8 cellular contexts compared by ENCODE assay signal in the genomic region with DNA sequence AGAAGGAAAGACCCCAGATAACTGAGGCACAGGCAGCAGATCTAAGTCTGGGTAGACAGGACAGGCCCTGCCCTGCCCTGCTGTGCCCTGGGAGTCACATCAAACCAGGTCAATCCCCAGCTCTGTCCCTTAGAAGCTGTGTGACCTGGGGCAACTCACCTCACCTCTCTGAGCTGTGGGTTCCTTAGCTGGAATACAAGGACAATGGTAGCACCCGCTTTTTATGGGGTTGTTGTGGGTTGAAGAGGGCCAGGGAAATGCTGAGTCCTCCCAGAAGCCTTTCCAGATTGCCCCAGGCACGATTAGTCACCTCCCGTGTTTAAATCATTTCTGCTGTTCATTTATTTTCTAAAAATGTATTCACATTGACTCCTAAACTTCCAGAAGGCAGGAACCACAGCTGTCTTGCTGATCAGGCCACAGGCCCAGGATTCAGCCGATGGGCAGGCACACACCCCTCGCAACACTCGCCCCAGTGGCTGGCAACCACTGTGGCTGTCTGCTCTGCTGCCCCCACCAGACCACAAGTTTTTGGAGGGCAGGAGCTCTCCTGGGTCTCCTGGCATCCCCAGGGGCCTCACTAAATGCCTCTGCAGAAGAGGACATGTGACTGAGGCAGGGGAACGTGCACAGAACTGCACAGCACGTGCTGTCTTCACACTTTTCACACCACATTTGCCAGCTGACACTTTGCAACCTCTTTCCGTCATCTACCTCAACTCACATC. TPM values are rescaled to one million over a fixed set of nuclear protein-coding genes. Genes with fewer than 3 reads are reported as not detected.
DNase-seq lines count a peak whose midpoint lies in the region; ATAC-seq, FAIRE-seq and TF ChIP-seq lines count a peak whose summit lies in the region.

No MANE protein-coding gene starts in this region.

- no peaks in the 10 kb centered on the region for H3K27me3 Mint-ChIP-seq in activated naive CD8-positive, alpha-beta T cell treated with anti-CD3 and anti-CD28 coated beads, Interleukin-2, amount 50 U/mL, for 24 hours

- ATAC-seq in activated naive CD8-positive, alpha-beta T cell treated with anti-CD3 and anti-CD28 coated beads, Interleukin-2, amount 50 U/mL, for 24 hours = peak; percentile 4
- ATAC-seq in HG02852 (IDR thresholded peaks at IDR 0.05; ENCODE audit: unreplicated experiment) (no peak), GM19463 (IDR thresholded peaks at IDR 0.05; ENCODE audit: unreplicated experiment) (no peak)

- H3K4me1 ChIP-seq in HUES48 (ENCODE audit: control insufficient read depth, insufficient read depth, low read length) = peaks cover 16% of the 10 kb centered on the region
- peaks cover 96% of the 10 kb centered on the region for H3K4me1 ChIP-seq in mononuclear cell (ENCODE audit: insufficient read depth, low read length)

- H3K4me3 ChIP-seq in AG09309 (ENCODE audit: control insufficient read depth, low read depth, low read length) (no peak overlapping the region), HUES48 (ENCODE audit: low read depth, low read length) (no peak overlapping the region), mononuclear cell (ENCODE audit: low read length) (peak overlapping the region; percentile 90)

- H3K9me3 ChIP-seq in HUES48 (ENCODE audit: control insufficient read depth, insufficient read depth, low read length) (no peaks in the 10 kb centered on the region), mononuclear cell (ENCODE audit: low read depth, low read length) (no peaks in the 10 kb centered on the region)

- H3K36me3 Mint-ChIP-seq in activated naive CD8-positive, alpha-beta T cell treated with anti-CD3 and anti-CD28 coated beads, Interleukin-2, amount 50 U/mL, for 24 hours (ENCODE audit: low read depth) = peaks cover 13% of the 10 kb centered on the region

- H3K36me3 ChIP-seq in HUES48 (ENCODE audit: control insufficient read depth, insufficient read depth, low read length) = no peaks in the 10 kb centered on the region

- peaks cover 92% of the 10 kb centered on the region for H3K4me1 Mint-ChIP-seq in activated naive CD8-positive, alpha-beta T cell treated with anti-CD3 and anti-CD28 coated beads, Interleukin-2, amount 50 U/mL, for 24 hours

- H3K9me3 Mint-ChIP-seq in activated naive CD8-positive, alpha-beta T cell treated with anti-CD3 and anti-CD28 coated beads, Interleukin-2, amount 50 U/mL, for 24 hours = peaks cover 3% of the 10 kb centered on the region

- DNase-seq in AG09309 (ENCODE audit: low read depth) = peak; percentile 78
- peak; percentile 45 for DNase-seq in activated naive CD8-positive, alpha-beta T cell treated with anti-CD3 and anti-CD28 coated beads, Interleukin-2, amount 50 U/mL, for 24 hours
- DNase-seq in GM19239 (ENCODE audit: insufficient read length, low spot score) = no peak
- DNase-seq in DMS79 treated with DMSO at 0.1 percent for 48 hours (lab: John Stamatoyannopoulos, UW) = no peak

- H3K27ac Mint-ChIP-seq in activated naive CD8-positive, alpha-beta T cell treated with anti-CD3 and anti-CD28 coated beads, Interleukin-2, amount 50 U/mL, for 24 hours = peak overlapping the region; percentile 94

- H3K9ac ChIP-seq in HUES48 (ENCODE audit: low read depth, low read length) = no peak overlapping the region

- H3K27ac ChIP-seq in HUES48 (ENCODE audit: low read depth, low read length) = peak overlapping the region; percentile 8

- peak overlapping the region; percentile 85 for H3K4me3 Mint-ChIP-seq in activated naive CD8-positive, alpha-beta T cell treated with anti-CD3 and anti-CD28 coated beads, Interleukin-2, amount 50 U/mL, for 24 hours

- FAIRE-seq in GM19239 (lab: Jason Lieb, UNC) = no peak

- TF ChIP-seq CTCF in AG09309 (IDR thresholded peaks at IDR 0.05; ENCODE audit: control insufficient read depth, insufficient read depth, low read depth, low read length, missing control alignments) = no peak

- no peaks in the 10 kb centered on the region for H3K27me3 ChIP-seq in HUES48 (ENCODE audit: control insufficient read depth, insufficient read depth, low read length)
- H3K27me3 ChIP-seq in mononuclear cell (ENCODE audit: insufficient read depth, low read length) = no peaks in the 10 kb centered on the region

RNA-seq across cellular contexts. Expression of a gene that starts 3.0 kb away (rescaled TPM):
- 36.8 TPM for total RNA-seq in mononuclear cell

RNA-seq across cellular contexts. Expression of a gene that starts 32.8 kb away (rescaled TPM):
- 1.4 TPM for total RNA-seq in mononuclear cell

Comparison
In these comparisons a context has a peak if more than half of its experiments do, and no peak if none do; other contexts are left out.
1. DNase-seq: peak in AG09309 (single experiment) and activated naive CD8-positive, alpha-beta T cell treated with anti-CD3 and anti-CD28 coated beads, Interleukin-2, amount 50 U/mL, for 24 hours (single experiment); none in GM19239 (single experiment) and DMS79 treated with DMSO at 0.1 percent for 48 hours (single experiment).